In genomic region chr2:138455275-138455674, GRCh38 we compare ENCODE assay signal across 25 cellular contexts.
"Had no signal": no experiment of that assay in that cellular context is flagged by ENCODE, and none has a peak within 500 bp of the region (broad histone marks: within the 10 kb centered on the region; RNA-seq: fewer than 3 reads in every experiment).

No MANE protein-coding gene starts in this region.

- H3K4me1 Mint-ChIP-seq: activated B cell treated with CpG ODN at 0.5 μM for 24 hours; activated CD4-positive, alpha-beta T cell treated with anti-CD3 and anti-CD28 coated beads, Interleukin-2, amount 10 ng/mL, durations not matched to agents 7 days and 5 days; T-cell had no signal

- H3K27ac Mint-ChIP-seq: activated B cell treated with CpG ODN at 0.5 μM for 24 hours; activated CD4-positive, alpha-beta memory T cell treated with anti-CD3 and anti-CD28 coated beads for 36 hours; activated CD4-positive, alpha-beta T cell treated with anti-CD3 and anti-CD28 coated beads, Interleukin-2, amount 10 ng/mL, durations not matched to agents 7 days and 5 days; activated naive CD8-positive, alpha-beta T cell; T-cell had no signal

- FAIRE-seq: colon, TTC549 had no signal

- H3K9me3 ChIP-seq: Peyer's patch, SJSA1 had no signal

- H3K27ac ChIP-seq: Peyer's patch, RWPE1, SJSA1 had no signal

- H3K36me3 ChIP-seq: Peyer's patch, SJSA1 had no signal

- H3K4me3 Mint-ChIP-seq: activated B cell treated with CpG ODN at 0.5 μM for 24 hours; activated CD4-positive, alpha-beta memory T cell treated with anti-CD3 and anti-CD28 coated beads for 36 hours; activated CD4-positive, alpha-beta T cell treated with anti-CD3 and anti-CD28 coated beads, Interleukin-2, amount 10 ng/mL, durations not matched to agents 7 days and 5 days; activated naive CD8-positive, alpha-beta T cell; activated T-cell treated with anti-CD3 and anti-CD28 coated beads, Interleukin-2, amount 50 U/mL, for 4 hours; T-cell had no signal

- DNase-seq: activated B cell treated with CpG ODN at 0.5 μM for 24 hours; activated CD4-positive, alpha-beta memory T cell treated with anti-CD3 and anti-CD28 coated beads for 36 hours; activated CD4-positive, alpha-beta T cell treated with anti-CD3 and anti-CD28 coated beads for 1 hour; activated CD4-positive, alpha-beta T cell treated with anti-CD3 and anti-CD28 coated beads, Interleukin-2, amount 10 ng/mL, durations not matched to agents 7 days and 5 days; activated CD8-positive, alpha-beta memory T cell treated with anti-CD3 and anti-CD28 coated beads for 24 hours; activated effector memory CD4-positive, alpha-beta T cell treated with anti-CD3 and anti-CD28 coated beads, Interleukin-2, amount 50 U/mL, for 16 hours; activated naive CD4-positive, alpha-beta T cell treated with Interleukin-2 at 50 U/mL for 16 hours; activated T-cell treated with anti-CD3 and anti-CD28 coated beads, Interleukin-2, amount 50 U/mL, for 4 hours; cerebellar nuclear complex; NCI-H1092; NCI-H1694 treated with DMSO at 0.1 percent for 48 hours; NCI-H2029 treated with DMSO at 0.1 percent for 48 hours; NCI-H345; NCI-H510A; NCI-H526 treated with DMSO at 0.1 percent for 48 hours; Peyer's patch; SHP77; T-cell; T-helper 2 cell; T1000 had no signal

- H3K4me1 ChIP-seq: Peyer's patch, SJSA1 had no signal

- ATAC-seq: activated T-cell treated with anti-CD3 and anti-CD28 coated beads, Interleukin-2, amount 50 U/mL, for 4 hours; T-cell had no signal

- H3K27me3 ChIP-seq: Peyer's patch, SJSA1 had no signal

- H3K36me3 Mint-ChIP-seq: activated CD4-positive, alpha-beta memory T cell treated with anti-CD3 and anti-CD28 coated beads for 36 hours had no signal

- H3K27me3 Mint-ChIP-seq: activated B cell treated with CpG ODN at 0.5 μM for 24 hours; activated CD4-positive, alpha-beta T cell treated with anti-CD3 and anti-CD28 coated beads, Interleukin-2, amount 10 ng/mL, durations not matched to agents 7 days and 5 days; activated naive CD8-positive, alpha-beta T cell had no signal

- H3K4me3 ChIP-seq: Peyer's patch, SJSA1 had no signal
